21 cellular contexts compared by ENCODE assay signal in the genomic region with DNA sequence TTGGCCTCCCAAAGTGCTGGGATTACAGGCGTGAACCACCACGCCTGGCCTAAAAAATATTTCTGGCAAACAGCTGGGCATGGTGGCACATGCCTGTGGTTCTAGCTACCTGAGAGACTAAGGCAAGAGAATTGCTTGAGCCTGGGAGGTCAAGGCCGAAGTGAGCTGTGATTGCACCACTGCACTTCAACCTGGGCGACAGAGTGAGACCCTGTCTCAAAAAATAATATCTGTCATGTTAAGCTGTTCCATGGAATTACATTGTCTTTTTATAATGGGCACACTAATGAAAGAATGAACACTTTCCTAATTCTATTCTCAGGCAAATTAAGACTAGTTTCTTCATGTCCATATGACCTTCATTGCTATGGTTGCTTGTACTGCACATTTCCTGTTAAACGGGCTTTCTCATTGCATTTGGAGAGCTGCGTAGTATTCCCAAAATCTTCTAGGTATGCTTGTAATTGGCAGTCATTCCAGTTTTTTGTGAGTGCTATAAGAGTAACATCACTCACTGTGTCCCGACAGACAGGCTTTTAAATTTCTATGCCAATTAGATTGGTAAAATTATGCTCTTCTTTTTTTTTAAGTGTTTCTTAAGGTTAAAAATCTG. TPM values are rescaled to one million over a fixed set of nuclear protein-coding genes. Genes with fewer than 3 reads are reported as not detected.
DNase-seq lines count a peak whose midpoint lies in the region; ATAC-seq and TF ChIP-seq lines count a peak whose summit lies in the region.
"Had no signal": no experiment of that assay in that cellular context is flagged by ENCODE, and none has a peak within 500 bp of the region (broad histone marks: within the 10 kb centered on the region; RNA-seq: fewer than 3 reads in every experiment).

No MANE protein-coding gene starts in this region.

- peak overlapping the region; percentile 29 for H3K27ac Mint-ChIP-seq in activated CD4-positive, alpha-beta T cell treated with anti-CD3 and anti-CD28 coated beads, Interleukin-2, amount 10 ng/mL, durations not matched to agents 24 days and 14 days
- H3K27ac Mint-ChIP-seq in IgD-negative memory B cell (peak overlapping the region in 2 of 3 donors; percentile 23 to 53), endodermal cell (peak overlapping the region; percentile 44)

- no peak for ATAC-seq in HG03521 (IDR thresholded peaks at IDR 0.05; ENCODE audit: unreplicated experiment)
- ATAC-seq in PC-3, result no peak
- ATAC-seq: lower lobe of right lung had no signal

- peaks cover 100% of the 10 kb centered on the region for H3K79me2 ChIP-seq in PC-3 (ENCODE audit: low read length)

- no peak overlapping the region for H3K9ac ChIP-seq in endodermal cell (ENCODE audit: extremely low read depth, low read length, poor library complexity, severe bottlenecking)
- no peak overlapping the region for H3K9ac ChIP-seq in PC-3 (ENCODE audit: low read length)

- no peak overlapping the region for H2AFZ ChIP-seq in PC-3 (ENCODE audit: low read length)

- no peak for TF ChIP-seq CTCF in 22Rv1 (IDR thresholded peaks at IDR 0.05)
- no peak for TF ChIP-seq CTCF in endodermal cell (conservative IDR thresholded peaks at IDR 0.05)
- TF ChIP-seq CTCF in PC-3 (conservative IDR thresholded peaks at IDR 0.05; ENCODE audit: low read depth, low read length), result no peak

- no peak overlapping the region for H3K4me3 ChIP-seq in endodermal cell (ENCODE audit: low read length)
- no peak overlapping the region for H3K4me3 ChIP-seq in PC-3 (ENCODE audit: low read length)
- H3K4me3 ChIP-seq: ascending aorta, HAP-1, lower lobe of right lung, psoas muscle, transverse colon had no signal

- H3F3A ChIP-seq in PC-3 (ENCODE audit: low read length, unreplicated experiment), result no peaks in the 10 kb centered on the region

- no peaks in the 10 kb centered on the region for H3K27me3 Mint-ChIP-seq in activated CD4-positive, alpha-beta T cell treated with anti-CD3 and anti-CD28 coated beads, Interleukin-2, amount 10 ng/mL, durations not matched to agents 24 days and 14 days
- no peaks in the 10 kb centered on the region for H3K27me3 Mint-ChIP-seq in IgD-negative memory B cell
- H3K27me3 Mint-ChIP-seq in endodermal cell (ENCODE audit: insufficient read depth), result no peaks in the 10 kb centered on the region

- DNase-seq in activated CD4-positive, alpha-beta T cell treated with anti-CD3 and anti-CD28 coated beads, Interleukin-2, amount 10 ng/mL, durations not matched to agents 24 days and 14 days, result no peak
- DNase-seq in activated CD4-positive, alpha-beta T cell treated with anti-CD3 and anti-CD28 coated beads, Interleukin-2, amount 50 U/mL, for 1 hour, result no peak
- no peak for DNase-seq in endodermal cell
- DNase-seq in cerebellar cortex (ENCODE audit: low spot score), result no peak
- no peak for DNase-seq in PC-3
- DNase-seq: activated CD4-positive, alpha-beta T cell treated with anti-CD3 and anti-CD28 coated beads for 1 hour; COR-L47; DMS79; head of caudate nucleus; lower lobe of right lung; NCI-H1092; NCI-H1930; NCI-H526; psoas muscle; transverse colon had no signal

- H3K9me3 Mint-ChIP-seq in activated CD4-positive, alpha-beta T cell treated with anti-CD3 and anti-CD28 coated beads, Interleukin-2, amount 10 ng/mL, durations not matched to agents 24 days and 14 days, result no peaks in the 10 kb centered on the region
- H3K9me3 Mint-ChIP-seq in IgD-negative memory B cell (no peaks in the 10 kb centered on the region), endodermal cell (no peaks in the 10 kb centered on the region)
- H3K9me3 Mint-ChIP-seq: neural crest cell had no signal

- 97 to 100% methylated on average over 5 to 7 of the region's 7 CpGs for WGBS in endodermal cell (ENCODE audit: insufficient coverage in 1 of 2, insufficient read length in 1 of 2), 2 experiments

- H3K4me3 Mint-ChIP-seq in activated CD4-positive, alpha-beta T cell treated with anti-CD3 and anti-CD28 coated beads, Interleukin-2, amount 10 ng/mL, durations not matched to agents 24 days and 14 days, result no peak overlapping the region
- H3K4me3 Mint-ChIP-seq in IgD-negative memory B cell (peak overlapping the region in 1 of 4 donors; percentile 52), endodermal cell (no peak overlapping the region)
- H3K4me3 Mint-ChIP-seq: neural crest cell had no signal

- peaks cover 93% of the 10 kb centered on the region for H4K20me1 ChIP-seq in PC-3 (ENCODE audit: low read length)

- H3K36me3 ChIP-seq in endodermal cell (ENCODE audit: control insufficient read depth, insufficient read depth, low read length), result peaks cover 65% of the 10 kb centered on the region
- H3K36me3 ChIP-seq in PC-3 (ENCODE audit: low read depth, low read length), result peaks cover 28% of the 10 kb centered on the region

- POLR2A ChIA-PET in PC-3 (lab: Charles Lee; ENCODE audit: unreplicated experiment), result no interaction called here

- H3K9me3 ChIP-seq in endodermal cell (ENCODE audit: control insufficient read depth, low read length) (no peaks in the 10 kb centered on the region), PC-3 (ENCODE audit: low read length) (no peaks in the 10 kb centered on the region)
- H3K9me3 ChIP-seq: ascending aorta, HAP-1, lower lobe of right lung, psoas muscle, transverse colon had no signal

- H3K9me2 ChIP-seq in PC-3 (replicated peaks; ENCODE audit: low read length), result no peaks in the 10 kb centered on the region

- H3K27ac ChIP-seq in 22Rv1 (peak overlapping the region; percentile 98), endodermal cell (ENCODE audit: low read depth, low read length) (no peak overlapping the region), PC-3 (ENCODE audit: low read length) (no peak overlapping the region)
- H3K27ac ChIP-seq: ascending aorta, lower lobe of right lung, psoas muscle, transverse colon had no signal

- intact Hi-C loops in activated CD4-positive, alpha-beta T cell treated with anti-CD3 and anti-CD28 coated beads, Interleukin-2, amount 10 ng/mL, durations not matched to agents 24 days and 14 days (cut with micrococcal nuclease), result no loop called here
- intact Hi-C loops in PC-3 (cut with micrococcal nuclease), result no loop called here

- H3K4me1 Mint-ChIP-seq in activated CD4-positive, alpha-beta T cell treated with anti-CD3 and anti-CD28 coated beads, Interleukin-2, amount 10 ng/mL, durations not matched to agents 24 days and 14 days, result peaks cover 38% of the 10 kb centered on the region
- peaks cover 40 to 48% (median 47%) of the 10 kb centered on the region in 3 donors for H3K4me1 Mint-ChIP-seq in IgD-negative memory B cell
- H3K4me1 Mint-ChIP-seq in endodermal cell, result peaks cover 5% of the 10 kb centered on the region

- no peaks in the 10 kb centered on the region for H3K27me3 ChIP-seq in endodermal cell (ENCODE audit: control insufficient read depth, insufficient read depth, low read length, poor library complexity, severe bottlenecking)
- no peaks in the 10 kb centered on the region for H3K27me3 ChIP-seq in PC-3 (ENCODE audit: low read length)
- H3K27me3 ChIP-seq: ascending aorta, transverse colon had no signal

- BruUV-seq in PC-3 (replicated peaks; lab: Mats Ljungman, UMichigan), result no TSS peak

- peaks cover 38% of the 10 kb centered on the region for H3K36me3 Mint-ChIP-seq in activated CD4-positive, alpha-beta T cell treated with anti-CD3 and anti-CD28 coated beads, Interleukin-2, amount 10 ng/mL, durations not matched to agents 24 days and 14 days (ENCODE audit: low read depth)
- H3K36me3 Mint-ChIP-seq in IgD-negative memory B cell, result peaks cover 6% of the 10 kb centered on the region
- peaks cover 56% of the 10 kb centered on the region for H3K36me3 Mint-ChIP-seq in endodermal cell (ENCODE audit: low read depth)

- no peak overlapping the region for H3K4me2 ChIP-seq in PC-3 (ENCODE audit: low read length)

- CTCF ChIA-PET in PC-3 (lab: Charles Lee), result no interaction called here

- H3K4me1 ChIP-seq in endodermal cell (ENCODE audit: control insufficient read depth, insufficient read depth, low read length) (no peaks in the 10 kb centered on the region), PC-3 (ENCODE audit: insufficient read depth, low read length) (peaks cover 15% of the 10 kb centered on the region)

RNA-seq across cellular contexts. Expression of gene AMD1, which starts 12.1 kb away (rescaled TPM):
- total RNA-seq in activated CD4-positive, alpha-beta T cell treated with anti-CD3 and anti-CD28 coated beads, Interleukin-2, amount 10 ng/mL, durations not matched to agents 24 days and 14 days, result 108 and 113 TPM in 2 replicates
- 46.2 TPM for polyA plus RNA-seq in IgD-negative memory B cell
- total RNA-seq in endodermal cell (10 to 100 TPM; 71.8 to 87.0 TPM), PC-3 (2014; rRNA removed) (56.2 and 72.5 TPM in 2 replicates)
- polyA plus RNA-seq in endodermal cell (2013, experiment 1 of 2), result 63.2 TPM
- 58.0 TPM for polyA plus RNA-seq in endodermal cell (2013, experiment 2 of 2)
